In the genomic region with DNA sequence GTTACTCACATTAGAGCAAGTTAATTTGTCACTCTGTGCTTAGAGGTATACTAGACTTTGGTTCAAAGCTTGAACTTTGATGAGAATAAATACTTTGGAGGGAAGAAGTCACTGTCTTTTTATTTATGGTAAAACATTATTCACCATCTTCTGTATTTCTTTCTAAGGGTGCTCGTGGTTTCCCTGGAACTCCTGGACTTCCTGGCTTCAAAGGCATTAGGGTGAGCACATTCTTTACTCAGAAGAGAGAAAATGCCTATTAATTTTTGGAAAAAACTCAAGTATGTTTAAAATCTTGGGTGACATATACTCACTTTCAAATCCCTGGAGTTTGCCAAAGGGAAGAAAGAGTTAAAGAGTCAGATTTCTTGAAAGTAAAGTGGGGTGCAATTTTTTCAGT, we compare ENCODE assay signal across 21 cellular contexts. TPM values are rescaled to one million over a fixed set of nuclear protein-coding genes. Genes with fewer than 3 reads are reported as not detected.
DNase-seq lines count a peak whose midpoint lies in the region; ATAC-seq and TF ChIP-seq lines count a peak whose summit lies in the region.
"Had no signal": no experiment of that assay in that cellular context is flagged by ENCODE, and none has a peak within 500 bp of the region (broad histone marks: within the 10 kb centered on the region; RNA-seq: fewer than 3 reads in every experiment).

No MANE protein-coding gene starts in this region.

- no peak for TF ChIP-seq EP300 in transverse colon (IDR thresholded peaks at IDR 0.05; ENCODE audit: low read depth)

- H3K4me1 ChIP-seq in SJSA1 (replicated peaks) (peaks cover 95% of the 10 kb centered on the region), transverse colon (peaks cover 0 to 5% (median 1%) of the 10 kb centered on the region in 4 donors)
- H3K4me1 ChIP-seq: Peyer's patch had no signal

- H3K4me3 Mint-ChIP-seq in osteocyte (ENCODE audit: unreplicated experiment): no peak overlapping the region
- H3K4me3 Mint-ChIP-seq: CD14-positive monocyte had no signal

- H3K36me3 Mint-ChIP-seq in osteocyte (ENCODE audit: unreplicated experiment): peaks cover 88% of the 10 kb centered on the region
- H3K36me3 Mint-ChIP-seq: CD14-positive monocyte had no signal

- H3K27ac ChIP-seq in SJSA1: peak overlapping the region; percentile 18
- no peak overlapping the region for H3K27ac ChIP-seq in transverse colon
- H3K27ac ChIP-seq: KMS-11, Peyer's patch had no signal

- TF ChIP-seq CTCF in AG10803 (conservative IDR thresholded peaks at IDR 0.05; ENCODE audit: low read length) (no peak), fibroblast of mammary gland (conservative IDR thresholded peaks at IDR 0.05; ENCODE audit: control insufficient read depth, insufficient read depth, low read depth, low read length) (no peak), osteocyte (IDR thresholded peaks at IDR 0.05) (no peak), transverse colon (IDR thresholded peaks at IDR 0.05) (no peak)

- H3K4me1 Mint-ChIP-seq in osteocyte (ENCODE audit: unreplicated experiment): peaks cover 94% of the 10 kb centered on the region
- H3K4me1 Mint-ChIP-seq: CD14-positive monocyte had no signal

- WGBS in transverse colon (ENCODE audit: low coverage in 1 of 2), 2 donors: 38 to 50% methylated on average over 1 of the region's 1 CpG

- H3K27me3 Mint-ChIP-seq in osteocyte (ENCODE audit: unreplicated experiment): no peaks in the 10 kb centered on the region

- no peaks in the 10 kb centered on the region for H3K9me3 Mint-ChIP-seq in osteocyte (ENCODE audit: unreplicated experiment)
- H3K9me3 Mint-ChIP-seq: CD14-positive monocyte had no signal

- H3K27me3 ChIP-seq in SJSA1 (replicated peaks) (no peaks in the 10 kb centered on the region), transverse colon (no peaks in the 10 kb centered on the region)
- H3K27me3 ChIP-seq: Peyer's patch had no signal

- H3K36me3 ChIP-seq in SJSA1 (peaks cover 98% of the 10 kb centered on the region), transverse colon (peaks cover 0 to 47% (median 0%) of the 10 kb centered on the region in 4 donors)

- H3K27ac Mint-ChIP-seq in osteocyte (ENCODE audit: unreplicated experiment): peak overlapping the region; percentile 85
- H3K27ac Mint-ChIP-seq: CD14-positive monocyte had no signal

- peak; percentile 69 for DNase-seq in AG10803 (ENCODE audit: low read depth)
- peak in 1 of 2 experiments; percentile 45 for DNase-seq in SJSA1 (ENCODE audit: low read depth in 1 of 2, low spot score in 2 of 2)
- DNase-seq in fibroblast of mammary gland (ENCODE audit: low read depth): peak; percentile 14
- no peak for DNase-seq in osteocyte (ENCODE audit: extremely low spot score, unreplicated experiment)
- DNase-seq in Ammon's horn (ENCODE audit: low spot score): no peak
- no peak for DNase-seq in transverse colon
- DNase-seq in NCI-H748 treated with DMSO at 0.1 percent for 48 hours (lab: John Stamatoyannopoulos, UW): no peak
- DNase-seq: 8988T, COR-L47, DMS153, MM.1S, NCI-H1105 treated with DMSO at 0.1 percent for 48 hours, NCI-H187, NCI-H2171, Peyer's patch, Right ventricle myocardium superior had no signal

- intact Hi-C loops in transverse colon (cut with DNase I; ENCODE audit: low total_unique reads): no loop called here

- ATAC-seq in HG03520 (IDR thresholded peaks at IDR 0.05; ENCODE audit: unreplicated experiment): no peak
- ATAC-seq: HCT116 had no signal

- in situ Hi-C loops in transverse colon (cut with MboI; ENCODE audit: low pct_ligation_motif_present in 1 of 4, low pct_unique_long_range_greater_than_20kb in 1 of 4, low sequenced_read_pairs in 3 of 4): no loop called here

- no peaks in the 10 kb centered on the region for H3K9me3 ChIP-seq in SJSA1 (replicated peaks)
- H3K9me3 ChIP-seq in transverse colon: no peaks in the 10 kb centered on the region
- H3K9me3 ChIP-seq: Peyer's patch had no signal

- H3K4me3 ChIP-seq in AG10803 (ENCODE audit: low read length) (peak overlapping the region; percentile 96), SJSA1 (no peak overlapping the region), fibroblast of mammary gland (ENCODE audit: control insufficient read depth, low read depth, low read length) (no peak overlapping the region), transverse colon (no peak overlapping the region)
- H3K4me3 ChIP-seq: Peyer's patch had no signal

- no peak for TF ChIP-seq POLR2A in transverse colon (IDR thresholded peaks at IDR 0.05)

RNA-seq across cellular contexts. Expression of a gene that starts 10.8 kb away (rescaled TPM):
- total RNA-seq in SJSA1 (2014; rRNA removed; shearing (Covaris generic)): 2,203 and 4,473 TPM in 2 replicates
- total RNA-seq in osteocyte (7,492 and 7,869 TPM in 2 replicates), transverse colon (100 to 1,000 TPM in 2 of 4 donors, 10 to 100 TPM in 2; 47.0 to 499 (median 75.9) TPM)
- total RNA-seq: NCI-H460 had no signal

Comparison
In these comparisons a context has a peak if more than half of its experiments do, and no peak if none do; other contexts are left out.
1. DNase-seq: peak in AG10803 (single experiment) and fibroblast of mammary gland (single experiment); none in osteocyte (single experiment), Ammon's horn (single experiment), transverse colon (single experiment) and NCI-H748 treated with DMSO at 0.1 percent for 48 hours (single experiment).